8 cellular contexts compared by ENCODE assay signal in the genomic region with DNA sequence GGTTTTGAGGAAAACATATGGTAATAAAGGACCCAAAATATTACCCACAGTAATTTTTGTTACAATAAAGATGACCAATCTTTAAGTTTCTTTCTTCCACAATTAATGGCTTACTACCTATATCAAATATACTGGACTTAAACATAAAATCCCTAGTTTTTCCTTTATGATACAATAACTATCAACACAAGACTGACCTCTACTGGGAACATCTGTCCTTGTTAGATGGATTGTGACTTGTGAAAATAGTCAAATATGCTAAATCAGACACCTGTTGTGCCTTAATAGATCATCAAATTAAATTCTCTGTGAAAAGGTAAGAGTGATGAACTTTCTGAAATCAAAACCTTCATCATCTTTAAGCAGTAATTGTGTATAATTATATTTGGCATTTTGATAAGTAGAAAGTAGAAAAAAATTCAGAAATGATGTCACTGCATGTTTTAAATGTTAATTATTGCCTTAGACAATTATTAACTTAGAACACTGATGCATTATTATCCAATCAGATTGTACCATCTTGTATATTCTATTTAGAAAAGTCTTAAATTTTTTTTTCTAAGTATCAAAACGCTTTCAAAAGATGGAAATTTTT.
DNase-seq lines count a peak whose midpoint lies in the region; ATAC-seq, FAIRE-seq and TF ChIP-seq lines count a peak whose summit lies in the region.

No MANE protein-coding gene starts in this region.

- no peaks in the 10 kb centered on the region for H3K9me3 Mint-ChIP-seq in endothelial cell (ENCODE audit: unreplicated experiment)
- peaks cover 1 to 4% of the 10 kb centered on the region in 2 donors for H3K9me3 Mint-ChIP-seq in stimulated activated naive B cell treated with anti-CD40 and anti-IgM and Interleukin-4, amounts not matched to agents 10 μg/mL and 1 μg/mL and 100 μg/mL, for 72 hours
- no peaks in the 10 kb centered on the region for H3K9me3 Mint-ChIP-seq in activated naive CD4-positive, alpha-beta T cell treated with anti-CD3 and anti-CD28 coated beads for 36 hours

- no peaks in the 10 kb centered on the region for H3K27me3 Mint-ChIP-seq in endothelial cell (ENCODE audit: unreplicated experiment)
- H3K27me3 Mint-ChIP-seq in stimulated activated naive B cell treated with anti-CD40 and anti-IgM and Interleukin-4, amounts not matched to agents 10 μg/mL and 1 μg/mL and 100 μg/mL, for 72 hours: no peaks in the 10 kb centered on the region
- peaks cover 6% of the 10 kb centered on the region for H3K27me3 Mint-ChIP-seq in activated naive CD4-positive, alpha-beta T cell treated with anti-CD3 and anti-CD28 coated beads for 36 hours (ENCODE audit: low read depth)

- no peaks in the 10 kb centered on the region for H3K4me1 Mint-ChIP-seq in endothelial cell (ENCODE audit: unreplicated experiment)
- H3K4me1 Mint-ChIP-seq in stimulated activated naive B cell treated with anti-CD40 and anti-IgM and Interleukin-4, amounts not matched to agents 10 μg/mL and 1 μg/mL and 100 μg/mL, for 72 hours: peaks cover 6 to 15% of the 10 kb centered on the region in 2 donors
- no peaks in the 10 kb centered on the region for H3K4me1 Mint-ChIP-seq in activated naive CD4-positive, alpha-beta T cell treated with anti-CD3 and anti-CD28 coated beads for 36 hours (ENCODE audit: low read depth)

- H3K4me3 Mint-ChIP-seq in endothelial cell (ENCODE audit: unreplicated experiment): no peak overlapping the region
- no peak overlapping the region for H3K4me3 Mint-ChIP-seq in stimulated activated naive B cell treated with anti-CD40 and anti-IgM and Interleukin-4, amounts not matched to agents 10 μg/mL and 1 μg/mL and 100 μg/mL, for 72 hours
- H3K4me3 Mint-ChIP-seq in activated naive CD4-positive, alpha-beta T cell treated with anti-CD3 and anti-CD28 coated beads for 36 hours: no peak overlapping the region

- TF ChIP-seq CTCF in NB4 (IDR thresholded peaks at IDR 0.05; ENCODE audit: low read depth, low read length) (peak; percentile 5), endothelial cell (IDR thresholded peaks at IDR 0.05; ENCODE audit: unreplicated experiment) (peak; percentile 21), retinal pigment epithelial cell (conservative IDR thresholded peaks at IDR 0.05; ENCODE audit: low read depth, low read length) (peak; percentile 40)

- intact Hi-C loops in activated naive CD4-positive, alpha-beta T cell treated with anti-CD3 and anti-CD28 coated beads for 36 hours (cut with micrococcal nuclease): loop anchor here (5.0 kb wide), 1 partner anchor 774 kb away; no protein-coding TSS in a partner anchor

- CTCF ChIA-PET in activated naive CD4-positive, alpha-beta T cell treated with anti-CD3 and anti-CD28 coated beads for 36 hours (lab: Charles Lee): no interaction called here

- FAIRE-seq in GM12892 (lab: Jason Lieb, UNC): peak; percentile 65
- no peak for FAIRE-seq in urothelium cell line (lab: Jason Lieb, UNC)

- no peak overlapping the region for H3K27ac Mint-ChIP-seq in endothelial cell (ENCODE audit: unreplicated experiment)
- no peak overlapping the region for H3K27ac Mint-ChIP-seq in stimulated activated naive B cell treated with anti-CD40 and anti-IgM and Interleukin-4, amounts not matched to agents 10 μg/mL and 1 μg/mL and 100 μg/mL, for 72 hours
- no peak overlapping the region for H3K27ac Mint-ChIP-seq in activated naive CD4-positive, alpha-beta T cell treated with anti-CD3 and anti-CD28 coated beads for 36 hours

- no peak for ATAC-seq in stimulated activated naive B cell treated with anti-CD40 and anti-IgM and Interleukin-4, amounts not matched to agents 10 μg/mL and 1 μg/mL and 100 μg/mL, for 72 hours (replicated peaks)

- TF ChIP-seq POLR2A in GM12892 (IDR thresholded peaks at IDR 0.05; ENCODE audit: low read depth, low read length) (no peak), NB4 (IDR thresholded peaks at IDR 0.05; ENCODE audit: extremely low read depth, insufficient read length) (no peak)

- DNase-seq in GM12892 (ENCODE audit: insufficient read length) (no peak), NB4 (ENCODE audit: low read depth) (peak; percentile 20), endothelial cell (ENCODE audit: low spot score) (no peak), retinal pigment epithelial cell (ENCODE audit: low read depth) (no peak), urothelium cell line (ENCODE audit: low spot score) (no peak), NCI-H1092 (lab: John Stamatoyannopoulos, UW) (no peak)
- no peak for DNase-seq in stimulated activated naive B cell treated with anti-CD40 and anti-IgM and Interleukin-4, amounts not matched to agents 10 μg/mL and 1 μg/mL and 100 μg/mL, for 72 hours
- no peak for DNase-seq in activated naive CD4-positive, alpha-beta T cell treated with anti-CD3 and anti-CD28 coated beads for 36 hours

- no peaks in the 10 kb centered on the region for H3K36me3 Mint-ChIP-seq in endothelial cell (ENCODE audit: low read depth, unreplicated experiment)
- no peaks in the 10 kb centered on the region for H3K36me3 Mint-ChIP-seq in stimulated activated naive B cell treated with anti-CD40 and anti-IgM and Interleukin-4, amounts not matched to agents 10 μg/mL and 1 μg/mL and 100 μg/mL, for 72 hours
- peaks cover 1% of the 10 kb centered on the region for H3K36me3 Mint-ChIP-seq in activated naive CD4-positive, alpha-beta T cell treated with anti-CD3 and anti-CD28 coated beads for 36 hours (ENCODE audit: low read depth)

- no peak overlapping the region for H3K4me3 ChIP-seq in NB4 (ENCODE audit: low read depth, low read length)
- H3K4me3 ChIP-seq in retinal pigment epithelial cell (ENCODE audit: low read length): no peak overlapping the region
